ENCODE assay signal across 18 cellular contexts in the genomic region with DNA sequence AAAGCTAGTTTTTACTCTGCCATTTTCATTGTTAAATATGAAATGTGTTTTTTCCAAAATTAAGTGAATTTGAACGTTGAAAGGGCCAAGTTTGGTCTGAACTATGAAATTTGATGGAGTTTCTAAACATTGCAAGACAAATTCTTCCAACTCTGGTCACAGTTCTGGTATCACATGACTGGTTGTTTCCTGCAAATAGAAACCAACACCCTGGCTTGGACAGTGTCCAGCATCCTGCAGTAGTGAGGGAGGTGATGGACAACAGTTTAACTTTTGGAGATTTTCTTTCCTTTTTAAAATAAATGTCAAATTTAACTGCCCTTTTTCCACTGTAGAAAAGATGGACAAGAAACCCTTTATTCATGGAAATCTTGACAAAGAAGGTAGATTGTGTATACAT. TPM values are rescaled to one million over a fixed set of nuclear protein-coding genes. Genes with fewer than 3 reads are reported as not detected.
A peak's percentile ranks its signal among the peaks of the same experiment; 100 is the strongest.
DNase-seq lines count a peak whose midpoint lies in the region; ATAC-seq and TF ChIP-seq lines count a peak whose summit lies in the region.
"Had no signal": no experiment of that assay in that cellular context is flagged by ENCODE, and none has a peak within 500 bp of the region (broad histone marks: within the 10 kb centered on the region; RNA-seq: fewer than 3 reads in every experiment).

No MANE protein-coding gene starts in this region.

- intact Hi-C loops in stomach (cut with DNase I; ENCODE audit: low total_unique reads): loop anchor here (10.0 kb wide), 1 partner anchor 307 kb away; no protein-coding TSS in a partner anchor
- intact Hi-C loops in lower leg skin (cut with DNase I; ENCODE audit: low total_unique reads): no loop called here
- intact Hi-C loops in MCF 10A (cut with micrococcal nuclease): no loop called here

- H3K9me3 ChIP-seq in right atrium auricular region (no peaks in the 10 kb centered on the region), stomach (no peaks in the 10 kb centered on the region)
- H3K9me3 ChIP-seq: prostate gland had no signal

- POLR2A ChIA-PET in MCF 10A (lab: Yijun Ruan, JAX): interaction anchor here (0.7 kb wide), 1 partner anchor 11 kb away, joined by 3 read pairs; no protein-coding TSS in a partner anchor

- TF ChIP-seq POLR2A in stomach (IDR thresholded peaks at IDR 0.05): no peak
- TF ChIP-seq POLR2A in lower leg skin (IDR thresholded peaks at IDR 0.05): no peak

- H3K4me1 ChIP-seq in right atrium auricular region (peaks cover 0 to 57% of the 10 kb centered on the region in 2 donors), stomach (peaks cover 0 to 46% (median 26%) of the 10 kb centered on the region in 4 donors)
- H3K4me1 ChIP-seq: prostate gland had no signal

- CTCF ChIA-PET in MCF 10A (lab: Yijun Ruan, JAX): no interaction called here

- no peak for ATAC-seq in activated T-cell treated with anti-CD3 and anti-CD28 coated beads, Interleukin-2, amount 50 U/mL, for 72 hours (replicated peaks in 1 of 2)

- no TSS peak for BruUV-seq in MCF 10A (replicated peaks; lab: Mats Ljungman, UMichigan)

- no peak overlapping the region for H3K4me3 ChIP-seq in choroid plexus epithelial cell (ENCODE audit: low read depth, low read length)
- no peak overlapping the region for H3K4me3 ChIP-seq in right atrium auricular region
- no peak overlapping the region for H3K4me3 ChIP-seq in stomach
- no peak overlapping the region for H3K4me3 ChIP-seq in lower leg skin (ENCODE audit: low read depth, poor library complexity, severe bottlenecking)
- H3K4me3 ChIP-seq: prostate gland had no signal

- H3K27me3 ChIP-seq in right atrium auricular region (no peaks in the 10 kb centered on the region), stomach (no peaks in the 10 kb centered on the region)

- TF ChIP-seq CTCF in choroid plexus epithelial cell (conservative IDR thresholded peaks at IDR 0.05; ENCODE audit: low read depth, low read length): no peak
- TF ChIP-seq CTCF in right atrium auricular region (IDR thresholded peaks at IDR 0.05): no peak
- TF ChIP-seq CTCF in stomach (IDR thresholded peaks at IDR 0.05): no peak
- TF ChIP-seq CTCF in lower leg skin (IDR thresholded peaks at IDR 0.05): no peak
- TF ChIP-seq CTCF in MCF 10A (IDR thresholded peaks at IDR 0.05; ENCODE audit: unreplicated experiment): no peak

- 44 to 67% (median 51%) methylated on average over 1 of the region's 1 CpG for WGBS in stomach, 5 donors
- WGBS in lower leg skin, 2 donors: 58 to 70% methylated on average over 1 of the region's 1 CpG

- H3K36me3 ChIP-seq in right atrium auricular region (peaks cover 64% of the 10 kb centered on the region), stomach (peaks cover 8 to 51% (median 24%) of the 10 kb centered on the region in 4 donors)
- H3K36me3 ChIP-seq: prostate gland had no signal

- no peaks in the 10 kb centered on the region for H3K27me3 Mint-ChIP-seq in activated T-cell treated with anti-CD3 and anti-CD28 coated beads, Interleukin-2, amount 50 U/mL, for 72 hours (ENCODE audit: low read depth)
- H3K27me3 Mint-ChIP-seq in MCF 10A (ENCODE audit: insufficient read depth, unreplicated experiment): no peaks in the 10 kb centered on the region
- H3K27me3 Mint-ChIP-seq: naive B cell had no signal

- no peak for TF ChIP-seq EP300 in Ishikawa (IDR thresholded peaks at IDR 0.05; ENCODE audit: borderline replicate concordance)
- no peak for TF ChIP-seq EP300 in stomach (IDR thresholded peaks at IDR 0.05)

- peaks cover 19% of the 10 kb centered on the region for H3K4me1 Mint-ChIP-seq in activated T-cell treated with anti-CD3 and anti-CD28 coated beads, Interleukin-2, amount 50 U/mL, for 72 hours (ENCODE audit: low read depth)
- peaks cover 5% of the 10 kb centered on the region for H3K4me1 Mint-ChIP-seq in MCF 10A (ENCODE audit: insufficient read depth, unreplicated experiment)

- DNase-seq in choroid plexus epithelial cell (ENCODE audit: low read depth): peak; percentile 85
- DNase-seq in right atrium auricular region (ENCODE audit: low spot score): no peak
- no peak for DNase-seq in stomach
- no peak for DNase-seq in activated T-cell treated with anti-CD3 and anti-CD28 coated beads, Interleukin-2, amount 50 U/mL, for 72 hours
- no peak for DNase-seq in lower leg skin (ENCODE audit: low spot score in 2 of 2)
- DNase-seq in OCI-M2 (lab: John Stamatoyannopoulos, UW; ENCODE audit: unreplicated experiment): no peak
- DNase-seq in MCF 10A (ENCODE audit: unreplicated experiment): no peak
- DNase-seq: activated CD4-positive, alpha-beta T cell treated with anti-CD3 and anti-CD28 coated beads for 4 hours; activated naive CD4-positive, alpha-beta T cell treated with anti-CD3 and anti-CD28 coated beads, Interleukin-2, amount 10 ng/mL, durations not matched to agents 7 days and 5 days; activated T-cell treated with anti-CD3 and anti-CD28 coated beads for 4 hours; DND-41; naive B cell; NCI-H146; NCI-H345 had no signal

- peaks cover 0 to 1% of the 10 kb centered on the region in 2 donors for H3K36me3 Mint-ChIP-seq in activated T-cell treated with anti-CD3 and anti-CD28 coated beads, Interleukin-2, amount 50 U/mL, for 72 hours (ENCODE audit: insufficient read depth in 2 of 2)
- peaks cover 71% of the 10 kb centered on the region for H3K36me3 Mint-ChIP-seq in MCF 10A (ENCODE audit: insufficient read depth, unreplicated experiment)
- H3K36me3 Mint-ChIP-seq: activated naive CD4-positive, alpha-beta T cell treated with anti-CD3 and anti-CD28 coated beads, Interleukin-2, amount 10 ng/mL, durations not matched to agents 7 days and 5 days had no signal

- H3K27ac ChIP-seq in right atrium auricular region (peak overlapping the region; percentile 74 to 87), stomach (peak overlapping the region in 3 of 5 donors; percentile 26 to 76 (median 61))
- H3K27ac ChIP-seq: HL-60, KMS-11 had no signal

- no peak overlapping the region for H3K27ac Mint-ChIP-seq in activated T-cell treated with anti-CD3 and anti-CD28 coated beads, Interleukin-2, amount 50 U/mL, for 72 hours
- H3K27ac Mint-ChIP-seq in MCF 10A (ENCODE audit: low read depth, unreplicated experiment): no peak overlapping the region
- H3K27ac Mint-ChIP-seq: activated naive CD4-positive, alpha-beta T cell treated with anti-CD3 and anti-CD28 coated beads, Interleukin-2, amount 10 ng/mL, durations not matched to agents 7 days and 5 days had no signal

- H3K9me3 Mint-ChIP-seq in activated T-cell treated with anti-CD3 and anti-CD28 coated beads, Interleukin-2, amount 50 U/mL, for 72 hours: peaks cover 0 to 3% of the 10 kb centered on the region in 2 donors
- H3K9me3 Mint-ChIP-seq in MCF 10A (ENCODE audit: unreplicated experiment): no peaks in the 10 kb centered on the region
- H3K9me3 Mint-ChIP-seq: activated naive CD4-positive, alpha-beta T cell treated with anti-CD3 and anti-CD28 coated beads, Interleukin-2, amount 10 ng/mL, durations not matched to agents 7 days and 5 days had no signal

- no peak for TF ChIP-seq RAD21 in Ishikawa (IDR thresholded peaks at IDR 0.05; ENCODE audit: low read depth)

- no peak overlapping the region for H3K4me3 Mint-ChIP-seq in activated T-cell treated with anti-CD3 and anti-CD28 coated beads, Interleukin-2, amount 50 U/mL, for 72 hours
- no peak overlapping the region for H3K4me3 Mint-ChIP-seq in MCF 10A (ENCODE audit: unreplicated experiment)
- H3K4me3 Mint-ChIP-seq: activated naive CD4-positive, alpha-beta T cell treated with anti-CD3 and anti-CD28 coated beads, Interleukin-2, amount 10 ng/mL, durations not matched to agents 7 days and 5 days had no signal

TF ChIP-seq in Ishikawa, 13 proteins besides CTCF, POLR2A, EP300 and RAD21:
- TF ChIP-seq, protein P1, sequence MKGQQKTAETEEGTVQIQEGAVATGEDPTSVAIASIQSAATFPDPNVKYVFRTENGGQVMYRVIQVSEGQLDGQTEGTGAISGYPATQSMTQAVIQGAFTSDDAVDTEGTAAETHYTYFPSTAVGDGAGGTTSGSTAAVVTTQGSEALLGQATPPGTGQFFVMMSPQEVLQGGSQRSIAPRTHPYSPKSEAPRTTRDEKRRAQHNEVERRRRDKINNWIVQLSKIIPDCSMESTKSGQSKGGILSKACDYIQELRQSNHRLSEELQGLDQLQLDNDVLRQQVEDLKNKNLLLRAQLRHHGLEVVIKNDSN (IDR thresholded peaks at IDR 0.05): 0 out of 2 replicates have a peak, but pooled peaks have one; percentile 32
- TF ChIP-seq ZBTB7A (IDR thresholded peaks at IDR 0.05; ENCODE audit: low read depth): no peak

RNA-seq across cellular contexts. Expression of a gene that starts 54.8 kb away (rescaled TPM):
- total RNA-seq in right atrium auricular region (1 to 10 TPM in 1 of 2 donors, under 1 TPM in 1; 0.67 to 1.9 TPM), stomach (1 to 10 TPM in 2 of 5 donors, under 1 TPM in 1, not detected in 2; 0.29 to 8.4 (median 2.9) TPM), lower leg skin (1 to 10 TPM in 2 of 4 donors, under 1 TPM in 2; 0.69 to 2.8 (median 0.92) TPM), MCF 10A (2022) (1.1 and 1.8 TPM in 2 replicates)
- 1 to 10 TPM in 2 of 3 donors, under 1 TPM in 1; 0.93 to 1.4 (median 1.2) TPM for polyA plus RNA-seq in stomach
- 1 to 10 TPM; 2.4 to 3.8 TPM for total RNA-seq in activated T-cell treated with anti-CD3 and anti-CD28 coated beads, Interleukin-2, amount 50 U/mL, for 72 hours
